ENCODE assay signal across 1 cellular context in the genomic region with DNA sequence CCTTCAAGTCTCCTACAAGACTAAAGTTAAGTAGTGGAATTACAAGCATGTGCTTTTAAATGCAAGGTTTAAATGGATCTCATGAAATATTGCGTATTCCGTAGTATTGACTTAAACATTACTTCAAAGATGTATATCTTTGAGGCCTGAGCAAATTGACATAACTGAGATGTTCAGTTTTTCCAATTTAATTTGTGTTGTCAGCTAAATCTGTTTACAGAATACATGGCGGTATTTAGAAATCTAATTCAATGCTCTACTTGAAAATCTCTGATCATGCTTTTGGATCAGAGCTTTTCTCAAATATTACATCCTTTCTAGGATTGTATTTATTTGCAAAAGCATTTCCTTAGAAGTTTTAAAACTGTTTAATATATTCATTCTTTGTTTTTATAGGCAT.
TF ChIP-seq lines count a peak whose summit lies in the region.

No MANE protein-coding gene starts in this region.

TF ChIP-seq in H1, 55 proteins besides CTCF, POLR2A, EP300 and RAD21:
- no peak for TF ChIP-seq ATF2 (IDR thresholded peaks at IDR 0.05; ENCODE audit: low read length)
- TF ChIP-seq RFX5 (IDR thresholded peaks at IDR 0.05; ENCODE audit: borderline replicate concordance, low read depth, low read length) = no peak
- TF ChIP-seq RNF2 (IDR thresholded peaks at IDR 0.05; ENCODE audit: borderline replicate concordance, low read depth, low read length, missing control alignments, poor library complexity, severe bottlenecking) = no peak
- TF ChIP-seq TBP (IDR thresholded peaks at IDR 0.05; ENCODE audit: low read depth, low read length) = no peak
- TF ChIP-seq NRF1 (IDR thresholded peaks at IDR 0.05; ENCODE audit: low read depth, low read length) = no peak
- TF ChIP-seq JUND (IDR thresholded peaks at IDR 0.05; ENCODE audit: low read length) = no peak
- no peak for TF ChIP-seq NANOG (IDR thresholded peaks at IDR 0.05; ENCODE audit: insufficient read depth, low read depth, low read length, poor library complexity, severe bottlenecking)
- no peak for TF ChIP-seq GTF2F1 (IDR thresholded peaks at IDR 0.05; ENCODE audit: borderline replicate concordance, low read depth, low read length)
- TF ChIP-seq HDAC6 (IDR thresholded peaks at IDR 0.05; ENCODE audit: low read depth, low read length) = no peak
- TF ChIP-seq EGR1 (IDR thresholded peaks at IDR 0.05; ENCODE audit: borderline replicate concordance, low read depth, low read length) = no peak
TF ChIP-seq in H1: peak in this region for 0.
